ENCODE assay signal across 9 cellular contexts in genomic region chr7:106178593-106179134, GRCh38.
DNase-seq lines count a peak whose midpoint lies in the region; ATAC-seq and TF ChIP-seq lines count a peak whose summit lies in the region.
"Had no signal": no experiment of that assay in that cellular context is flagged by ENCODE, and none has a peak within 500 bp of the region (broad histone marks: within the 10 kb centered on the region; RNA-seq: fewer than 3 reads in every experiment).

No MANE protein-coding gene starts in this region.

- no peaks in the 10 kb centered on the region for H3K4me1 Mint-ChIP-seq in activated T-helper 17 cell treated with anti-CD3 and anti-CD28 coated beads, Interleukin-2, amount 50 U/mL, for 72 hours

- no peaks in the 10 kb centered on the region for H3K9me3 Mint-ChIP-seq in activated T-helper 17 cell treated with anti-CD3 and anti-CD28 coated beads, Interleukin-2, amount 50 U/mL, for 72 hours
- H3K9me3 Mint-ChIP-seq: T-helper 1 cell treated with Interleukin-12 subunit alpha and Interleukin-12 subunit beta and Interleukin-4 antibody, amounts not matched to agents 30 μg/mL and 1 μg/mL, for 36 hours had no signal

- peaks cover 20% of the 10 kb centered on the region for H3K27me3 Mint-ChIP-seq in activated T-helper 17 cell treated with anti-CD3 and anti-CD28 coated beads, Interleukin-2, amount 50 U/mL, for 72 hours

- H3K4me3 Mint-ChIP-seq in activated T-helper 17 cell treated with anti-CD3 and anti-CD28 coated beads, Interleukin-2, amount 50 U/mL, for 72 hours = no peak overlapping the region
- H3K4me3 Mint-ChIP-seq: T-helper 1 cell treated with Interleukin-12 subunit alpha and Interleukin-12 subunit beta and Interleukin-4 antibody, amounts not matched to agents 30 μg/mL and 1 μg/mL, for 36 hours had no signal

- peak overlapping the region; percentile 61 for H3K27ac ChIP-seq in C4-2B

- peak overlapping the region; percentile 15 for H3K27ac Mint-ChIP-seq in activated T-helper 17 cell treated with anti-CD3 and anti-CD28 coated beads, Interleukin-2, amount 50 U/mL, for 72 hours
- H3K27ac Mint-ChIP-seq: T-helper 1 cell treated with Interleukin-12 subunit alpha and Interleukin-12 subunit beta and Interleukin-4 antibody, amounts not matched to agents 30 μg/mL and 1 μg/mL, for 36 hours had no signal

- intact Hi-C loops in lower leg skin (cut with DNase I; ENCODE audit: low total_unique reads) = no loop called here

- no peak for TF ChIP-seq POLR2A in lower leg skin (IDR thresholded peaks at IDR 0.05)

- TF ChIP-seq CTCF in C4-2B (conservative IDR thresholded peaks at IDR 0.05) (peak; percentile 71), lower leg skin (IDR thresholded peaks at IDR 0.05) (no peak)

- 90 to 93% methylated on average over 3 of the region's 3 CpGs for WGBS in lower leg skin, 2 donors

- ATAC-seq in activated T-helper 17 cell treated with anti-CD3 and anti-CD28 coated beads, Interleukin-2, amount 50 U/mL, for 72 hours (replicated peaks) = no peak
- ATAC-seq in GM19035 (IDR thresholded peaks at IDR 0.05; ENCODE audit: unreplicated experiment) = no peak
- ATAC-seq in HG03378 (IDR thresholded peaks at IDR 0.05; ENCODE audit: unreplicated experiment) = no peak

- H3K36me3 Mint-ChIP-seq in activated T-helper 17 cell treated with anti-CD3 and anti-CD28 coated beads, Interleukin-2, amount 50 U/mL, for 72 hours (ENCODE audit: low read depth) = no peaks in the 10 kb centered on the region

- DNase-seq in HS-5 (ENCODE audit: low read depth) (peak; percentile 8), iPS-NIHi11 (ENCODE audit: low spot score) (peak; percentile 15), lower leg skin (ENCODE audit: low spot score in 2 of 2) (no peak)
- DNase-seq in activated T-cell treated with anti-CD3 and anti-CD28 coated beads, Interleukin-2, amount 50 U/mL, for 1 hour = no peak

- H3K4me3 ChIP-seq in lower leg skin (ENCODE audit: low read depth, poor library complexity, severe bottlenecking) = no peak overlapping the region

Comparison
In these comparisons a context has a peak if more than half of its experiments do, and no peak if none do; other contexts are left out.
1. DNase-seq: peak in HS-5 (single experiment) and iPS-NIHi11 (single experiment); none in activated T-cell treated with anti-CD3 and anti-CD28 coated beads, Interleukin-2, amount 50 U/mL, for 1 hour (single experiment) and lower leg skin (0 of 2).